Comparison of ENCODE assay signal across 1 cellular context in genomic region chr3:67016522-67017080, GRCh38.
A peak's percentile ranks its signal among the peaks of the same experiment; 100 is the strongest.
TF ChIP-seq lines count a peak whose summit lies in the region.

No MANE protein-coding gene starts in this region.

TF ChIP-seq in GM12878, 131 proteins besides CTCF, POLR2A, EP300 and RAD21 (continued from another document):
- TF ChIP-seq BCLAF1 (IDR thresholded peaks at IDR 0.05) = no peak
- no peak for TF ChIP-seq PRDM15 (CRISPR knock-in tag; IDR thresholded peaks at IDR 0.05)
- no peak for TF ChIP-seq ZBED1 (IDR thresholded peaks at IDR 0.05; ENCODE audit: borderline replicate concordance)
- TF ChIP-seq TBL1XR1 (IDR thresholded peaks at IDR 0.05; ENCODE audit: low read depth, low read length) = no peak
- no peak for TF ChIP-seq RCOR1 (conservative IDR thresholded peaks at IDR 0.05; ENCODE audit: low read depth, low read length)
- no peak for TF ChIP-seq NBN (IDR thresholded peaks at IDR 0.05)
- TF ChIP-seq EED (IDR thresholded peaks at IDR 0.05; ENCODE audit: low read depth) = 0 out of 2 replicates have a peak, but pooled peaks have one; percentile 31
- no peak for TF ChIP-seq HSF1 (IDR thresholded peaks at IDR 0.05; ENCODE audit: low read depth, low read length)
- no peak for TF ChIP-seq CHD2 (IDR thresholded peaks at IDR 0.05; ENCODE audit: borderline replicate concordance, low read depth, low read length)
- no peak for TF ChIP-seq ZNF274 (IDR thresholded peaks at IDR 0.05; ENCODE audit: insufficient read depth, insufficient read length)
- TF ChIP-seq YY1 (IDR thresholded peaks at IDR 0.05; ENCODE audit: low read depth, low read length) = no peak
- no peak for TF ChIP-seq MEF2B (IDR thresholded peaks at IDR 0.05; ENCODE audit: partially characterized antibody, poor library complexity, severe bottlenecking)
- no peak for TF ChIP-seq MYB (IDR thresholded peaks at IDR 0.05; ENCODE audit: borderline replicate concordance, low read depth, low read length)
- TF ChIP-seq KAT2A (conservative IDR thresholded peaks at IDR 0.05; ENCODE audit: control insufficient read depth, low read depth, low read length) = no peak
- no peak for TF ChIP-seq IKZF1 (conservative IDR thresholded peaks at IDR 0.05)
- no peak for TF ChIP-seq LARP7 (IDR thresholded peaks at IDR 0.05)
- TF ChIP-seq USF1 (IDR thresholded peaks at IDR 0.05; ENCODE audit: borderline replicate concordance, extremely low read length, insufficient read depth, low read depth, low read length) = no peak
- TF ChIP-seq ZZZ3 (IDR thresholded peaks at IDR 0.05; ENCODE audit: control insufficient read depth, insufficient read length, low read depth) = no peak
- TF ChIP-seq HDAC6 (IDR thresholded peaks at IDR 0.05; ENCODE audit: unreplicated experiment) = no peak
- TF ChIP-seq FOXM1 (IDR thresholded peaks at IDR 0.05; ENCODE audit: low read depth, low read length) = 0 out of 2 replicates have a peak, but pooled peaks have one; percentile 41
- TF ChIP-seq MTA3 (IDR thresholded peaks at IDR 0.05; ENCODE audit: borderline replicate concordance, low read length) = no peak
- no peak for TF ChIP-seq ZBTB4 (CRISPR knock-in tag; IDR thresholded peaks at IDR 0.05)
- TF ChIP-seq TCF7 (IDR thresholded peaks at IDR 0.05; ENCODE audit: borderline replicate concordance) = no peak
- peak; percentile 59; the same call in 1 of the 2 replicates for TF ChIP-seq ATF2 (IDR thresholded peaks at IDR 0.05; ENCODE audit: low read length)
- no peak for TF ChIP-seq PAX5 (IDR thresholded peaks at IDR 0.05; ENCODE audit: borderline replicate concordance, low read depth, low read length)
